Comparison of ENCODE assay signal across 16 cellular contexts in the genomic region with DNA sequence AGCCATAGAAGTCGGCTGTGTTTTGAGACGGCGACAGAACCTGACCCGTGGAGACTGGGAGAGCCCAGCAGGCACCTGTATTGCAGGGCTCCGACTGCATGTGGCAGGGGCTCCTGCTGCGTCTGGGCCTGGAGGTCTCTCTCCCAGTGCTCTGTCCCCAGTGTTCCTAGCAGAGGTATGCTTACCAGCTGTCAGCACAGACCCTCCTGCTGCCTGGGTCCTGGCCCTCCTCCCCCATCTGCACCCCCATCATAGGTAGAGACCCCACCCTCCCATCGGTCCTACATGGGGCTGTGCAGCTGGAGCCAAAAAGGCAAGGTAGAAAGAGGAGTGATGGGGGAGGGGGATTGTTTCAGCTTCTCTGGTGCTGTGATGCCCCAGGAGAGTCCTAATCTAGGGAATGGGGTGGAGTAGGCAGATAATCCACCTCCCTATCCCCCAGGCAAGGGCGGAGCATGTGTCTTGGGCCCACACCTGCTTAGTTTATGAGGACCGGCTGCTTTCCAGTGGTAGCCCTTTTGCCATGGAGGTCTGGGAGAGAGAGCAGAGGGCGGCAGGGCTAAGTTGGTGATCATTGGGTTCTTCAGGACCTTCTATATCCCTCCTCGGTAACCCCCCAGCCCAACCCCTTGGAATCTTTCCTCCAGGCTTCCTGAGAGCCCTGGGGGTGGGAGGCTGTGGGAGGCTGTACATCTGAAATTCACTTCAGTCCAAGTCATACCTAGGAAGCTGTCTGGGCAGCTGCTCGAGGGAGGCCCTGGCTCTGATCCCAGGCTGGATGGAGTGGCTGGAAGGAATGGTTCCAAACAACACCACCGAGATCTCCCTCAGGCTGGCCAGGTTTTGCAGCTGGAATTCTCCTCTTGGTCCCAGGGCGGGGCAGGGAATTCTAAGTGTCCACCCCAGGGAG. TPM values are rescaled to one million over a fixed set of nuclear protein-coding genes. Genes with fewer than 3 reads are reported as not detected.
DNase-seq lines count a peak whose midpoint lies in the region; ATAC-seq, FAIRE-seq and TF ChIP-seq lines count a peak whose summit lies in the region.
"Had no signal": no experiment of that assay in that cellular context is flagged by ENCODE, and none has a peak within 500 bp of the region (broad histone marks: within the 10 kb centered on the region; RNA-seq: fewer than 3 reads in every experiment).

No MANE protein-coding gene starts in this region.

- no peak for FAIRE-seq in K562 (lab: Jason Lieb, UNC)
- FAIRE-seq: kidney had no signal

- H3K27me3 ChIP-seq in K562 (ENCODE audit: control insufficient read depth in 2 of 2, insufficient read depth in 2 of 2, low read length in 2 of 2): peaks cover 45 to 70% of the 10 kb centered on the region in 2 experiments; a peak in 4 of 5 replicates

- POLR2A ChIA-PET in K562 (lab: Yijun Ruan, JAX): interaction anchor here (0.5 to 10.2 kb wide), 9 partner anchors 9 to 1277 kb away, joined by 3 to 120 read pairs (median 5); a partner anchor contains a TSS

- H3K27ac ChIP-seq in K562 (ENCODE audit: extremely low read depth, low read depth, low read length): no peak overlapping the region
- H3K27ac ChIP-seq: BLaER1, neutrophil, Peyer's patch had no signal

- H3K36me3 Mint-ChIP-seq in mesothelial cell of epicardium: no peaks in the 10 kb centered on the region

- peak overlapping the region; percentile 75 for H3K27ac Mint-ChIP-seq in mesothelial cell of epicardium

- H3K9me3 Mint-ChIP-seq in mesothelial cell of epicardium: no peaks in the 10 kb centered on the region

- H3K9me3 ChIP-seq in K562 (replicated peaks; ENCODE audit: control insufficient read depth, insufficient read depth, low read depth, low read length): no peaks in the 10 kb centered on the region
- H3K9me3 ChIP-seq: BLaER1, neutrophil, Peyer's patch had no signal

- ATAC-seq in K562: no peak
- no peak for ATAC-seq in HG02938 (IDR thresholded peaks at IDR 0.05; ENCODE audit: unreplicated experiment)

- in situ Hi-C loops in K562 (cut with MboI): no loop called here

- no peak overlapping the region for H3K4me3 Mint-ChIP-seq in mesothelial cell of epicardium

- peaks cover 4% of the 10 kb centered on the region for H3K9me1 ChIP-seq in K562 (ENCODE audit: control insufficient read depth, insufficient read depth, low read length)

- H4K20me1 ChIP-seq in K562 (replicated peaks; ENCODE audit: control insufficient read depth, insufficient read depth, low read length): peaks cover 50% of the 10 kb centered on the region
- H4K20me1 ChIP-seq: BLaER1 had no signal

- no peak for TF ChIP-seq EP300 in K562 (IDR thresholded peaks at IDR 0.05; ENCODE audit: low read length)

- H3K4me3 ChIP-seq in K562: no peak overlapping the region
- H3K4me3 ChIP-seq: BLaER1, Peyer's patch had no signal

- H3K36me3 ChIP-seq in K562 (ENCODE audit: control insufficient read depth, insufficient read depth, low read length): no peaks in the 10 kb centered on the region
- H3K36me3 ChIP-seq: BLaER1, neutrophil, Peyer's patch had no signal

- peaks cover 24% of the 10 kb centered on the region for H3K4me1 Mint-ChIP-seq in mesothelial cell of epicardium

- 9% methylated on average over 14 of the region's 14 CpGs for WGBS in K562 (ENCODE audit: insufficient coverage, low coverage, missing lambda C conversion rate)

- peaks cover 6% of the 10 kb centered on the region for H3K27me3 Mint-ChIP-seq in mesothelial cell of epicardium (ENCODE audit: low read depth)

- TF ChIP-seq RAD21 in K562 (CRISPR knock-in tag; conservative IDR thresholded peaks at IDR 0.05 in 1 of 2, IDR thresholded peaks at IDR 0.05 in 1 of 2): no peak

- CTCF ChIA-PET in K562 (lab: Yijun Ruan, JAX; ENCODE audit: low intra/inter-chr PET ratio): no interaction called here

- peaks cover 0 to 61% of the 10 kb centered on the region in 2 experiments; a peak in 3 of 5 replicates for H3K4me1 ChIP-seq in K562 (replicated peaks in 1 of 2; ENCODE audit: control insufficient read depth in 2 of 2, insufficient read depth in 2 of 2, low read length in 2 of 2)

- no peak overlapping the region for H3K4me2 ChIP-seq in K562 (ENCODE audit: insufficient read depth, low read length)
- H3K4me2 ChIP-seq: BLaER1 had no signal

- intact Hi-C loops in K562 (cut with micrococcal nuclease): no loop called here

- no peak overlapping the region for H2AFZ ChIP-seq in K562 (ENCODE audit: low read depth, low read length)

- H3K9ac ChIP-seq in K562 (ENCODE audit: insufficient read depth in 1 of 2, low read depth in 2 of 2, low read length in 2 of 2): peak overlapping the region in 1 of 2 experiments; percentile 32; a peak in 2 of 4 replicates
- H3K9ac ChIP-seq: BLaER1 had no signal

- TF ChIP-seq POLR2A in K562 (conservative IDR thresholded peaks at IDR 0.05): no peak

- peak; percentile 84 for DNase-seq in D341Med (ENCODE audit: low spot score)
- peak; percentile 27 for DNase-seq in NCI-H2029 treated with DMSO at 0.1 percent for 48 hours (lab: John Stamatoyannopoulos, UW)
- peak in 1 of 4 experiments; percentile 64 for DNase-seq in K562 (ENCODE audit: extremely low read depth in 1 of 4, low spot score in 3 of 4)
- DNase-seq in mesothelial cell of epicardium (ENCODE audit: low spot score in 2 of 2, unreplicated experiment in 2 of 2): no peak
- no peak for DNase-seq in putamen (ENCODE audit: low spot score)
- no peak for DNase-seq in activated effector memory CD4-positive, alpha-beta T cell treated with Interleukin-2 at 50 U/mL for 16 hours
- no peak for DNase-seq in dermis blood vessel endothelial cell
- DNase-seq: activated CD8-positive, alpha-beta memory T cell treated with anti-CD3 and anti-CD28 coated beads, Interleukin-2, amount 50 U/mL, for 4 hours; erythroblast; kidney; NCI-H1930; Peyer's patch had no signal

- BruUV-seq in K562 (replicated peaks; lab: Mats Ljungman, UMichigan): no TSS peak

- H3K79me2 ChIP-seq in K562 (ENCODE audit: control insufficient read depth, insufficient read depth, low read length): no peaks in the 10 kb centered on the region

- TF ChIP-seq CTCF in K562 (IDR thresholded peaks at IDR 0.05 in 2 of 3, conservative IDR thresholded peaks at IDR 0.05 in 1 of 3; ENCODE audit: insufficient read depth in 2 of 3, low read depth in 1 of 3, low read length in 3 of 3): no peak
- no peak for TF ChIP-seq CTCF in mesothelial cell of epicardium (IDR thresholded peaks at IDR 0.05; ENCODE audit: unreplicated experiment)

RNA-seq across cellular contexts. Expression of a gene that starts 5.3 kb away (rescaled TPM):
- not detected in 2 replicates for total RNA-seq in K562 (2011; cell fraction: chromatin; rRNA removed; ENCODE audit: low replicate concordance)
- total RNA-seq in K562 (2011; cell fraction: nucleolus; rRNA removed): not detected in 2 replicates
- total RNA-seq in K562 (2011; cell fraction: nucleoplasm; rRNA removed): not detected in 2 replicates
- total RNA-seq in K562 (2014; rRNA removed): not detected in 2 replicates
- not detected in 2 replicates for total RNA-seq in K562 (2014; rRNA removed; fragmentation: Illumina TruSeq; extraction: Trizol)
- not detected in 2 replicates for total RNA-seq in K562 (2015; rRNA removed; fragmentation: Illumina TruSeq; extraction: Trizol)
- not detected in 2 replicates for total RNA-seq in K562 (2021)
- polyA plus RNA-seq in K562 (2011; rRNA removed): not detected in 2 replicates
- 0.07 TPM in 1 of 2 replicates, not detected in the other for polyA plus RNA-seq in K562 (2011; cell fraction: cytosol; rRNA removed)
- not detected in 2 replicates for polyA plus RNA-seq in K562 (2011; cell fraction: nucleus; rRNA removed)
- 0.03 and 0.14 TPM in 2 replicates for polyA plus RNA-seq in K562 (2012)
- not detected in 2 replicates for polyA plus RNA-seq in K562 (2014; fragmentation: Illumina TruSeq; extraction: Trizol)
- polyA plus RNA-seq in K562 (2014; fragmentation: Nextera tagmentation; extraction: Ambion mirVana): not detected
- polyA plus RNA-seq in K562 (2014; rRNA removed): not detected in 2 replicates
- not detected in 2 replicates for polyA minus RNA-seq in K562 (2011; rRNA and poly(A)+ RNA removed)
- not detected in 2 replicates for polyA minus RNA-seq in K562 (2011; cell fraction: cytosol; rRNA and poly(A)+ RNA removed)
- not detected in 2 replicates for polyA minus RNA-seq in K562 (2011; cell fraction: nucleus; rRNA and poly(A)+ RNA removed)
- 3.2 to 3.7 TPM (median 3.2 TPM) in 3 replicates for total RNA-seq in mesothelial cell of epicardium
- total RNA-seq in dermis blood vessel endothelial cell: not detected in 2 replicates
- total RNA-seq: HT-29 had no signal

RNA-seq across cellular contexts. Expression of a gene that starts 12.1 kb away (rescaled TPM):
- 8.3 and 26.4 TPM in 2 replicates for total RNA-seq in K562 (2011; cell fraction: chromatin; rRNA removed; ENCODE audit: low replicate concordance)
- 15.5 and 19.3 TPM in 2 replicates for total RNA-seq in K562 (2011; cell fraction: nucleolus; rRNA removed)
- total RNA-seq in K562 (2011; cell fraction: nucleoplasm; rRNA removed): 13.6 and 14.4 TPM in 2 replicates
- total RNA-seq in K562 (2014; rRNA removed): 1.5 and 1.9 TPM in 2 replicates
- total RNA-seq in K562 (2014; rRNA removed; fragmentation: Illumina TruSeq; extraction: Trizol): 0.77 and 1.0 TPM in 2 replicates
- total RNA-seq in K562 (2015; rRNA removed; fragmentation: Illumina TruSeq; extraction: Trizol): 1.6 and 1.7 TPM in 2 replicates
- total RNA-seq in K562 (2021): 2.3 and 2.7 TPM in 2 replicates
- polyA plus RNA-seq in K562 (2011; rRNA removed): 1.2 and 1.5 TPM in 2 replicates
- polyA plus RNA-seq in K562 (2011; cell fraction: cytosol; rRNA removed): 1.4 and 2.2 TPM in 2 replicates
- 16.2 and 34.8 TPM in 2 replicates for polyA plus RNA-seq in K562 (2011; cell fraction: nucleus; rRNA removed)
- 4.7 and 7.9 TPM in 2 replicates for polyA plus RNA-seq in K562 (2012)
- 1.3 and 1.5 TPM in 2 replicates for polyA plus RNA-seq in K562 (2014; fragmentation: Illumina TruSeq; extraction: Trizol)
- under 1 TPM in 1 of 2 experiments, not detected in 1; 0.01 TPM for polyA plus RNA-seq in K562 (2014; fragmentation: Nextera tagmentation; extraction: Ambion mirVana)
- polyA plus RNA-seq in K562 (2014; rRNA removed): 3.7 and 3.9 TPM in 2 replicates
- polyA minus RNA-seq in K562 (2011; rRNA and poly(A)+ RNA removed): 1.6 and 2.5 TPM in 2 replicates
- 1.0 TPM in 1 of 2 replicates, not detected in the other for polyA minus RNA-seq in K562 (2011; cell fraction: cytosol; rRNA and poly(A)+ RNA removed)
- polyA minus RNA-seq in K562 (2011; cell fraction: nucleus; rRNA and poly(A)+ RNA removed): 5.6 and 7.5 TPM in 2 replicates
- 0.72 to 1.1 TPM (median 0.88 TPM) in 3 replicates for total RNA-seq in mesothelial cell of epicardium
- under 0.01 TPM in 1 of 2 replicates, not detected in the other for total RNA-seq in dermis blood vessel endothelial cell

RNA-seq across cellular contexts. Expression of a gene that starts 18.7 kb away (rescaled TPM):
- 0.16 and 0.28 TPM in 2 replicates for total RNA-seq in K562 (2011; cell fraction: chromatin; rRNA removed; ENCODE audit: low replicate concordance)
- total RNA-seq in K562 (2011; cell fraction: nucleolus; rRNA removed): 0.26 TPM in 1 of 2 replicates, not detected in the other
- total RNA-seq in K562 (2011; cell fraction: nucleoplasm; rRNA removed): not detected in 2 replicates
- total RNA-seq in K562 (2014; rRNA removed) (not detected in 2 replicates), K562 (2014; rRNA removed; fragmentation: Illumina TruSeq; extraction: Trizol) (not detected in 2 replicates), K562 (2015; rRNA removed; fragmentation: Illumina TruSeq; extraction: Trizol) (not detected in 2 replicates), K562 (2021) (not detected in 2 replicates), mesothelial cell of epicardium (0.18 TPM in 1 of 3 replicates, not detected in the others), dermis blood vessel endothelial cell (not detected in 2 replicates)
- polyA plus RNA-seq in K562 (2011; rRNA removed) (not detected in 2 replicates), K562 (2014; fragmentation: Illumina TruSeq; extraction: Trizol) (not detected in 2 replicates), K562 (2014; fragmentation: Nextera tagmentation; extraction: Ambion mirVana) (not detected), K562 (2014; rRNA removed) (0.04 TPM in 1 of 2 replicates, not detected in the other)
- 0.01 TPM in 2 replicates for polyA plus RNA-seq in K562 (2011; cell fraction: cytosol; rRNA removed)
- polyA plus RNA-seq in K562 (2011; cell fraction: nucleus; rRNA removed): 0.03 and 0.11 TPM in 2 replicates
- 0.21 TPM in 1 of 2 replicates, not detected in the other for polyA plus RNA-seq in K562 (2012)
- polyA minus RNA-seq in K562 (2011; rRNA and poly(A)+ RNA removed): not detected in 2 replicates
- polyA minus RNA-seq in K562 (2011; cell fraction: cytosol; rRNA and poly(A)+ RNA removed): not detected in 2 replicates
- not detected in 2 replicates for polyA minus RNA-seq in K562 (2011; cell fraction: nucleus; rRNA and poly(A)+ RNA removed)
- total RNA-seq: HT-29, kidney, Peyer's patch had no signal

RNA-seq across cellular contexts. Expression of a gene that starts 25.1 kb away (rescaled TPM):
- total RNA-seq in K562 (2011; cell fraction: chromatin; rRNA removed; ENCODE audit: low replicate concordance): 90.2 and 332 TPM in 2 replicates
- 398 and 463 TPM in 2 replicates for total RNA-seq in K562 (2011; cell fraction: nucleolus; rRNA removed)
- 158 and 211 TPM in 2 replicates for total RNA-seq in K562 (2011; cell fraction: nucleoplasm; rRNA removed)
- total RNA-seq in K562 (2014; rRNA removed) (245 and 323 TPM in 2 replicates), K562 (2014; rRNA removed; fragmentation: Illumina TruSeq; extraction: Trizol) (32.0 and 35.6 TPM in 2 replicates), K562 (2015; rRNA removed; fragmentation: Illumina TruSeq; extraction: Trizol) (120 and 129 TPM in 2 replicates), K562 (2021) (169 and 183 TPM in 2 replicates), mesothelial cell of epicardium (19.7 to 22.8 TPM (median 22.0 TPM) in 3 replicates), dermis blood vessel endothelial cell (13.8 and 18.1 TPM in 2 replicates)
- polyA plus RNA-seq in K562 (2011; rRNA removed) (75.4 and 94.6 TPM in 2 replicates), K562 (2014; fragmentation: Illumina TruSeq; extraction: Trizol) (84.1 and 121 TPM in 2 replicates), K562 (2014; fragmentation: Nextera tagmentation; extraction: Ambion mirVana) (10 to 100 TPM in 1 of 2 experiments, 1 to 10 TPM in 1; 7.9 to 33.1 TPM), K562 (2014; rRNA removed) (263 and 266 TPM in 2 replicates)
- polyA plus RNA-seq in K562 (2011; cell fraction: cytosol; rRNA removed): 137 and 308 TPM in 2 replicates
- 202 and 335 TPM in 2 replicates for polyA plus RNA-seq in K562 (2011; cell fraction: nucleus; rRNA removed)
- 114 and 118 TPM in 2 replicates for polyA plus RNA-seq in K562 (2012)
- polyA minus RNA-seq in K562 (2011; rRNA and poly(A)+ RNA removed): 39.0 and 48.5 TPM in 2 replicates
- polyA minus RNA-seq in K562 (2011; cell fraction: cytosol; rRNA and poly(A)+ RNA removed): 53.5 and 55.4 TPM in 2 replicates
- polyA minus RNA-seq in K562 (2011; cell fraction: nucleus; rRNA and poly(A)+ RNA removed): 261 and 385 TPM in 2 replicates

RNA-seq across cellular contexts. Expression of a gene that starts 44.9 kb away (rescaled TPM):
- total RNA-seq in K562 (2011; cell fraction: chromatin; rRNA removed; ENCODE audit: low replicate concordance): 338 and 754 TPM in 2 replicates
- total RNA-seq in K562 (2011; cell fraction: nucleolus; rRNA removed): 395 and 404 TPM in 2 replicates
- 258 and 287 TPM in 2 replicates for total RNA-seq in K562 (2011; cell fraction: nucleoplasm; rRNA removed)
- total RNA-seq in K562 (2014; rRNA removed) (87.2 and 120 TPM in 2 replicates), K562 (2014; rRNA removed; fragmentation: Illumina TruSeq; extraction: Trizol) (46.4 and 63.0 TPM in 2 replicates), K562 (2015; rRNA removed; fragmentation: Illumina TruSeq; extraction: Trizol) (51.3 and 53.2 TPM in 2 replicates), K562 (2021) (132 and 135 TPM in 2 replicates), mesothelial cell of epicardium (92.3 to 101 TPM (median 97.3 TPM) in 3 replicates), dermis blood vessel endothelial cell (51.6 and 60.9 TPM in 2 replicates)
- polyA plus RNA-seq in K562 (2011; rRNA removed) (63.0 and 88.5 TPM in 2 replicates), K562 (2014; fragmentation: Illumina TruSeq; extraction: Trizol) (74.3 and 89.8 TPM in 2 replicates), K562 (2014; fragmentation: Nextera tagmentation; extraction: Ambion mirVana) (1 to 10 TPM; 2.2 to 3.1 TPM), K562 (2014; rRNA removed) (115 and 129 TPM in 2 replicates)
- polyA plus RNA-seq in K562 (2011; cell fraction: cytosol; rRNA removed): 50.8 and 68.8 TPM in 2 replicates
- polyA plus RNA-seq in K562 (2011; cell fraction: nucleus; rRNA removed): 703 and 913 TPM in 2 replicates
- 80.6 and 93.5 TPM in 2 replicates for polyA plus RNA-seq in K562 (2012)
- 64.5 and 72.9 TPM in 2 replicates for polyA minus RNA-seq in K562 (2011; rRNA and poly(A)+ RNA removed)
- polyA minus RNA-seq in K562 (2011; cell fraction: cytosol; rRNA and poly(A)+ RNA removed): 41.9 and 49.7 TPM in 2 replicates
- 188 and 205 TPM in 2 replicates for polyA minus RNA-seq in K562 (2011; cell fraction: nucleus; rRNA and poly(A)+ RNA removed)

Comparison
In these comparisons a context has a peak if more than half of its experiments do, and no peak if none do; other contexts are left out.
1. DNase-seq: peak in D341Med (single experiment) and NCI-H2029 treated with DMSO at 0.1 percent for 48 hours (single experiment); none in mesothelial cell of epicardium (0 of 2), putamen (single experiment), activated effector memory CD4-positive, alpha-beta T cell treated with Interleukin-2 at 50 U/mL for 16 hours (single experiment) and dermis blood vessel endothelial cell (single experiment).